Comparison of ENCODE assay signal across 30 cellular contexts in genomic region chrX:119518371-119518770, GRCh38.
"Had no signal": no experiment of that assay in that cellular context is flagged by ENCODE, and none has a peak within 500 bp of the region (broad histone marks: within the 10 kb centered on the region; RNA-seq: fewer than 3 reads in every experiment).

No MANE protein-coding gene starts in this region.

- H3K4me2 ChIP-seq: neural progenitor cell had no signal

- H3K9ac ChIP-seq: neural progenitor cell, parathyroid adenoma had no signal

- H3K36me3 ChIP-seq: left lung, lower lobe of right lung, neural progenitor cell, neutrophil, right atrium auricular region, right lobe of liver, stomach, thyroid gland, transverse colon, upper lobe of left lung, vagina had no signal

- H3K79me2 ChIP-seq: parathyroid adenoma had no signal

- H3K4me1 ChIP-seq: left lung, lower lobe of right lung, neural progenitor cell, parathyroid adenoma, right atrium auricular region, right lobe of liver, stomach, testis, thyroid gland, transverse colon, upper lobe of left lung, vagina had no signal

- H3K9me3 ChIP-seq: left lung, lower lobe of right lung, neutrophil, right atrium auricular region, right lobe of liver, stomach, testis, thyroid gland, transverse colon, upper lobe of left lung, vagina had no signal

- ATAC-seq: left colon; left lung; lower lobe of right lung; natural killer cell; right lobe of liver; stimulated activated naive B cell treated with anti-CD40 and anti-IgM and Interleukin-4, amounts not matched to agents 10 μg/mL and 1 μg/mL and 100 μg/mL, for 72 hours; stimulated activated naive CD8-positive, alpha-beta T cell treated with anti-CD3 and anti-CD28 coated beads, Interleukin-15, Interleukin-2, amounts not matched to agents 100 U/mL and 50 U/mL, for 24 hours had no signal

- H2AFZ ChIP-seq: neural progenitor cell, parathyroid adenoma had no signal

- H3K4me3 ChIP-seq: left lung, lower lobe of right lung, neural progenitor cell, right atrium auricular region, right lobe of liver, skin epidermis, stomach, testis, thyroid gland, transverse colon, upper lobe of left lung, vagina had no signal

- DNase-seq: hypothalamus; immature natural killer cell; kidney; left colon; left lung; lower lobe of right lung; mammary epithelial cell; mesenchymal stem cell; naive B cell; natural killer cell; nephron progenitor cell; occipital lobe; right lobe of liver; stimulated activated CD4-positive, alpha-beta T cell treated with anti-CD3 and anti-CD28 coated beads, Interleukin-12 subunit alpha, Interleukin-12 subunit beta, amount 100 ng/mL, for 4 hours; stimulated activated CD4-positive, alpha-beta T cell treated with anti-CD3 and anti-CD28 coated beads, Interleukin-15, amount 100 ng/mL, for 24 hours; stimulated activated CD4-positive, alpha-beta T cell treated with anti-CD3 and anti-CD28 coated beads, Interleukin-2, amount 100 ng/mL, for 24 hours; stimulated activated CD4-positive, alpha-beta T cell treated with anti-CD3 and anti-CD28 coated beads, Interleukin-4, amount 100 ng/mL, for 1 hour; stimulated activated naive B cell treated with anti-CD40 and anti-IgM and Interleukin-4, amounts not matched to agents 10 μg/mL and 1 μg/mL and 100 μg/mL, for 72 hours; stimulated activated naive CD8-positive, alpha-beta T cell treated with anti-CD3 and anti-CD28 coated beads, Interleukin-15, Interleukin-2, amounts not matched to agents 100 U/mL and 50 U/mL, for 24 hours; stomach; testis; thyroid gland; transverse colon; upper lobe of left lung had no signal

- H3K27ac ChIP-seq: left lung, lower lobe of right lung, neural progenitor cell, neutrophil, parathyroid adenoma, right atrium auricular region, right lobe of liver, skin epidermis, stomach, testis, thyroid gland, transverse colon, upper lobe of left lung, vagina had no signal

- H3K27me3 ChIP-seq: left lung, neural progenitor cell, neutrophil, right atrium auricular region, right lobe of liver, stomach, testis, thyroid gland, transverse colon, upper lobe of left lung, vagina had no signal
